ENCODE assay signal across 8 cellular contexts in genomic region chr5:154368041-154368800, GRCh38.
DNase-seq lines count a peak whose midpoint lies in the region; FAIRE-seq and TF ChIP-seq lines count a peak whose summit lies in the region.
"Had no signal": no experiment of that assay in that cellular context is flagged by ENCODE, and none has a peak within 500 bp of the region (broad histone marks: within the 10 kb centered on the region; RNA-seq: fewer than 3 reads in every experiment).

No MANE protein-coding gene starts in this region.

- peak; percentile 80 for DNase-seq in LoVo (ENCODE audit: low spot score)
- peak; percentile 95 for DNase-seq in bronchial epithelial cell (ENCODE audit: low read depth)
- peak; percentile 91 for DNase-seq in kidney tubule cell (ENCODE audit: low spot score)
- DNase-seq in type B pancreatic cell (ENCODE audit: extremely low spot score, unreplicated experiment): no peak
- DNase-seq in stimulated activated CD4-positive, alpha-beta T cell treated with anti-CD3 and anti-CD28 coated beads, Interleukin-15, amount 100 ng/mL, for 24 hours: no peak
- no peak for DNase-seq in RPMI8226
- DNase-seq in NCI-H345 treated with DMSO at 0.1 percent for 48 hours (lab: John Stamatoyannopoulos, UW; ENCODE audit: unreplicated experiment): no peak
- DNase-seq: stimulated activated CD4-positive, alpha-beta T cell treated with anti-CD3 and anti-CD28 coated beads, Interleukin-4, amount 100 ng/mL, for 24 hours had no signal

- H3K4me3 ChIP-seq in bronchial epithelial cell (ENCODE audit: low read depth, low read length): no peak overlapping the region

- no peaks in the 10 kb centered on the region for H3K27me3 ChIP-seq in bronchial epithelial cell (ENCODE audit: control insufficient read depth, insufficient read depth, low read length)

- no peaks in the 10 kb centered on the region for H3K9me3 Mint-ChIP-seq in type B pancreatic cell

- peaks cover 50% of the 10 kb centered on the region for H3K4me1 Mint-ChIP-seq in type B pancreatic cell (ENCODE audit: unreplicated experiment)

- peak overlapping the region; percentile 75 for H3K4me3 Mint-ChIP-seq in type B pancreatic cell

- H3K36me3 ChIP-seq in bronchial epithelial cell (ENCODE audit: control insufficient read depth, insufficient read depth, low read length): no peaks in the 10 kb centered on the region

- H3K36me3 Mint-ChIP-seq in type B pancreatic cell: no peaks in the 10 kb centered on the region

- H3K27me3 Mint-ChIP-seq in type B pancreatic cell: peaks cover 24% of the 10 kb centered on the region

- TF ChIP-seq CTCF in bronchial epithelial cell (IDR thresholded peaks at IDR 0.05; ENCODE audit: insufficient read depth, low read length, severe bottlenecking): no peak
- TF ChIP-seq CTCF in type B pancreatic cell (conservative IDR thresholded peaks at IDR 0.05): no peak

- H3K27ac Mint-ChIP-seq in type B pancreatic cell: peak overlapping the region; percentile 88

- FAIRE-seq in bronchial epithelial cell (lab: Jason Lieb, UNC): peak; percentile 13

Comparison
In these comparisons a context has a peak if more than half of its experiments do, and no peak if none do; other contexts are left out.
1. DNase-seq: peak in LoVo (single experiment), bronchial epithelial cell (single experiment) and kidney tubule cell (single experiment); none in type B pancreatic cell (single experiment), stimulated activated CD4-positive, alpha-beta T cell treated with anti-CD3 and anti-CD28 coated beads, Interleukin-15, amount 100 ng/mL, for 24 hours (single experiment), RPMI8226 (single experiment) and NCI-H345 treated with DMSO at 0.1 percent for 48 hours (single experiment).